Comparison of ENCODE assay signal across 1 cellular context in the genomic region with DNA sequence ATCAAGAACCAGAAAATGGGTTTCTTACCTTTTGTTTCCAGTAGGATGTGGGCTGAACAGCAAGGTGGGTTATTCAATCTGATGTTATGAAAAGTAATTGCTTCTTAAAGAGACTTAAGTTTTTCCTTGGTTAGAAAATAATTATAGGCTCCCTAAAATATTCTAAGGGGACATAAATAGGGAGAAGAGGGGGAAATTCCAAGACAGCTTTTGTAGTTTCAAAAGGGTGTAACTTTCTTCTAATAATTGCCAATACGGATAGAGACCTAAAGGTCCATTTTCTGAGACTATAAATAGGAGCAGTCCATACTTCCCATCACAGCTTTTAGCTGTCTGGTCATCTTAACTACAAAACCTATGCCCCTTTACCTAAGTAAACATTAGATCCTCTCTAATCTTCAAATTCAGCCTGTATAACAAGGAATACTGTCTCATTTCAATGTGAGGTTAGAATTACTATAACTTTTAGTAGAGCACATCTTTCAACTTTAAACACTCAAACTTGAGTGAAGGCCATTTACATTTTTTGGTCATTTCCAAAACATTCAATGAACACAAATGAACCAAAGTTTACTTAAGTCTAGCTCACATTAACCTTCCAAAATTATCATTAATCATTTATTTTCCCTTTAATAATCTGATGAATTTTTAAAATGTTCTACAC.
A peak's percentile ranks its signal among the peaks of the same experiment; 100 is the strongest.
TF ChIP-seq lines count a peak whose summit lies in the region.

No MANE protein-coding gene starts in this region.

TF ChIP-seq in endothelial cell of umbilical vein, 7 proteins besides CTCF, POLR2A, EP300 and RAD21:
- TF ChIP-seq MYC (IDR thresholded peaks at IDR 0.05; ENCODE audit: low read depth, low read length) (no peak), POLR2AphosphoS5 (IDR thresholded peaks at IDR 0.05; ENCODE audit: insufficient read depth, low read depth, low read length) (peak; percentile 22)
